In the genomic region with DNA sequence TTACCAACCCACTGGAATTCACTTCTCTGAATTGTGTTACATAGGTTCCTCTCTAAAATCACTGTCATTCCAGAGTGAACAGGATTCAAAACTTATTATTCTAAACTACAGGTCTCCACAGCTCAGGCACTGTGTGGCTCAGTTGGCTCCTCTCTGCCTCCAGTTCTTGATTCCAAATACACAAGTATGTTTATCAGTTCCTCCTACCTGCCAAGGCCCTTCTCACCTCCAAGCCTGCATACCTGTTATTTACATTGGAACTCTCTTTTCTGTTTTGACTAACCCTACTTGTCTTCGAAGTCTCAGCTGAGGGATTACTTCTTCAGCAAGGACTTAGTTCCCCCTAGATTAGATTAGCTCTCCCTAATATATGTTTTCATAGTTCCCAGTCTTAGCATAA, we compare ENCODE assay signal across 31 cellular contexts.
"Had no signal": no experiment of that assay in that cellular context is flagged by ENCODE, and none has a peak within 500 bp of the region (broad histone marks: within the 10 kb centered on the region; RNA-seq: fewer than 3 reads in every experiment).

No MANE protein-coding gene starts in this region.

- ATAC-seq: activated naive CD4-positive, alpha-beta T cell treated with anti-CD3 and anti-CD28 coated beads, Interleukin-2, amount 50 U/mL, for 72 hours; activated naive CD8-positive, alpha-beta T cell treated with anti-CD3 and anti-CD28 coated beads, Interleukin-2, amount 50 U/mL, for 24 hours; activated T-cell treated with anti-CD3 and anti-CD28 coated beads, Interleukin-2, amount 50 U/mL, for 4 hours; activated T-cell treated with anti-CD3 and anti-CD28 coated beads, Interleukin-2, amount 50 U/mL, for 72 hours; activated T-helper 17 cell treated with anti-CD3 and anti-CD28 coated beads, Interleukin-2, amount 50 U/mL, for 72 hours; body of pancreas had no signal

- H3K27me3 ChIP-seq: adrenal gland, ascending aorta, body of pancreas, brain microvascular endothelial cell, breast epithelium, cardiac muscle cell had no signal

- H3K9me3 ChIP-seq: adrenal gland, ascending aorta, body of pancreas, breast epithelium had no signal

- H3K4me1 ChIP-seq: adrenal gland, ascending aorta, body of pancreas, breast epithelium had no signal

- H3K36me3 ChIP-seq: adrenal gland, ascending aorta, brain microvascular endothelial cell, breast epithelium, cardiac muscle cell had no signal

- DNase-seq: activated effector memory CD4-positive, alpha-beta T cell treated with anti-CD3 and anti-CD28 coated beads, Interleukin-2, amount 50 U/mL, for 16 hours; activated effector memory CD4-positive, alpha-beta T cell treated with Interleukin-2 at 50 U/mL for 16 hours; activated gamma-delta T cell; activated gamma-delta T cell treated with Interleukin-2 at 50 U/mL for 16 hours; activated naive CD4-positive, alpha-beta T cell; activated naive CD4-positive, alpha-beta T cell treated with anti-CD3 and anti-CD28 coated beads for 36 hours; activated naive CD4-positive, alpha-beta T cell treated with anti-CD3 and anti-CD28 coated beads, Interleukin-2, amount 10 ng/mL, durations not matched to agents 7 days and 5 days; activated naive CD4-positive, alpha-beta T cell treated with anti-CD3 and anti-CD28 coated beads, Interleukin-2, amount 50 U/mL, for 16 hours; activated naive CD4-positive, alpha-beta T cell treated with Interleukin-2 at 50 U/mL for 16 hours; activated naive CD8-positive, alpha-beta T cell treated with anti-CD3 and anti-CD28 coated beads for 36 hours; activated naive CD8-positive, alpha-beta T cell treated with anti-CD3 and anti-CD28 coated beads, Interleukin-2, amount 10 ng/mL, durations not matched to agents 7 days and 5 days; activated naive CD8-positive, alpha-beta T cell treated with anti-CD3 and anti-CD28 coated beads, Interleukin-2, amount 50 U/mL, for 24 hours; activated T-cell treated with anti-CD3 and anti-CD28 coated beads, Interleukin-2, amount 50 U/mL, for 24 hours; activated T-cell treated with anti-CD3 and anti-CD28 coated beads, Interleukin-2, amount 50 U/mL, for 4 hours; activated T-cell treated with anti-CD3 and anti-CD28 coated beads, Interleukin-2, amount 50 U/mL, for 48 hours; activated T-cell treated with anti-CD3 and anti-CD28 coated beads, Interleukin-2, amount 50 U/mL, for 72 hours; adrenal gland; amniotic stem cell; amygdala; anterior cingulate cortex; aorta; body of pancreas; brain microvascular endothelial cell; caudate nucleus; central memory CD4-positive, alpha-beta T cell; cerebellar nuclear complex had no signal

- H3K27ac ChIP-seq: adrenal gland, ascending aorta, body of pancreas, brain microvascular endothelial cell, breast epithelium, cardiac muscle cell had no signal

- H3K4me3 ChIP-seq: adrenal gland, ascending aorta, body of pancreas, breast epithelium, cardiac muscle cell had no signal
